In the genomic region with DNA sequence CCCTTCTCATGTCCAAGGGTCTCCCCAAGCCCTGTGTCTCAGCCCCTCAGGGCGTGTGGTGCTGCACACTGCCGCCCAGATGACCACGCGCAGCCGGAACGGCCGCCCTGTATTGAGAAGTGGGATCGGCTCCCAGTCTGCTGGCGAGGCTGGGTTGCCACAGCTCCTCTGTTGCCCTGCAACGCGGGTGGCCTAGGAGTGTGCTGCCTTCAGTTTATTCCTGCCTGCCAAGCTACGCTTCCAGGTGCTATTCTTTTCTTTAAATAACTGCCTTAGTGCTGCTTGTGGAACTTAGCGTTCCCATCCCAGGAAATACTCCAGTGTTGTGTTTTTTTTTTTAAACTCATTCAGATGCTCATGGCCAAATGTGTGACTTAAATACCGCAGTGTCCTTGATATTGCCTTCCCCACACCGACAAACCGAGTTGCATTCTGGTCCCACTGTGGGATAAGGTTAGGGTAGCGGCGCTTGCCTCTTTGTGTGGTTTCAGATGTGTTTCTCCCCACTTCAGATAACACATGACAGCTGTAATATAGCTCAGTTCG, we compare ENCODE assay signal across 8 cellular contexts. TPM values are rescaled to one million over a fixed set of nuclear protein-coding genes. Genes with fewer than 3 reads are reported as not detected.
DNase-seq lines count a peak whose midpoint lies in the region; ATAC-seq and TF ChIP-seq lines count a peak whose summit lies in the region.

No MANE protein-coding gene starts in this region.

- intact Hi-C loops in activated CD8-positive, alpha-beta T cell treated with anti-CD3 and anti-CD28 coated beads for 36 hours (cut with micrococcal nuclease) = no loop called here
- intact Hi-C loops in left cardiac atrium (cut with DNase I) = no loop called here
- intact Hi-C loops in psoas muscle (cut with DNase I) = loop anchor here in 1 of 2 donors (5.0 kb wide), 1 partner anchor 33 kb away; no protein-coding TSS in a partner anchor

- POLR2A ChIA-PET in activated CD8-positive, alpha-beta T cell treated with anti-CD3 and anti-CD28 coated beads for 36 hours (lab: Charles Lee) = no interaction called here

- ATAC-seq in activated CD8-positive, alpha-beta T cell treated with anti-CD3 and anti-CD28 coated beads for 36 hours = no peak
- ATAC-seq in left cardiac atrium (peak; percentile 22 to 34), psoas muscle (peak; percentile 59 to 78 (median 70)), HG02623 (IDR thresholded peaks at IDR 0.05; ENCODE audit: unreplicated experiment) (no peak), HG03139 (IDR thresholded peaks at IDR 0.05; ENCODE audit: unreplicated experiment) (no peak)

- no peak overlapping the region for H3K4me3 Mint-ChIP-seq in activated CD8-positive, alpha-beta T cell treated with anti-CD3 and anti-CD28 coated beads for 36 hours

- H3K27ac Mint-ChIP-seq in activated CD8-positive, alpha-beta T cell treated with anti-CD3 and anti-CD28 coated beads for 36 hours = no peak overlapping the region

- TF ChIP-seq CTCF in DOHH2 (IDR thresholded peaks at IDR 0.05; ENCODE audit: low read depth, low read length, poor library complexity, severe bottlenecking) (no peak), psoas muscle (IDR thresholded peaks at IDR 0.05) (no peak)
- TF ChIP-seq CTCF in activated CD8-positive, alpha-beta T cell treated with anti-CD3 and anti-CD28 coated beads for 36 hours (IDR thresholded peaks at IDR 0.05) = no peak

- peak overlapping the region; percentile 86 for H3K4me2 ChIP-seq in DOHH2 (ENCODE audit: low read length)

- peaks cover 14% of the 10 kb centered on the region for H3K36me3 ChIP-seq in DOHH2 (ENCODE audit: control insufficient read depth, low read length)
- peaks cover 0 to 5% of the 10 kb centered on the region in 2 donors for H3K36me3 ChIP-seq in psoas muscle (ENCODE audit: insufficient read depth in 1 of 2, low read depth in 1 of 2)

- H3K36me3 Mint-ChIP-seq in activated CD8-positive, alpha-beta T cell treated with anti-CD3 and anti-CD28 coated beads for 36 hours (ENCODE audit: low read depth) = peaks cover 21% of the 10 kb centered on the region

- no peaks in the 10 kb centered on the region for H3K27me3 ChIP-seq in DOHH2 (ENCODE audit: control insufficient read depth, low read length)
- no peaks in the 10 kb centered on the region for H3K27me3 ChIP-seq in psoas muscle (ENCODE audit: insufficient read depth in 3 of 3, low read length in 2 of 3)

- H3K9me2 ChIP-seq in DOHH2 (replicated peaks; ENCODE audit: control insufficient read depth, low read length) = no peaks in the 10 kb centered on the region

- no peaks in the 10 kb centered on the region for H3K9me3 Mint-ChIP-seq in activated CD8-positive, alpha-beta T cell treated with anti-CD3 and anti-CD28 coated beads for 36 hours

- peaks cover 97% of the 10 kb centered on the region for H3K79me2 ChIP-seq in DOHH2 (ENCODE audit: control insufficient read depth, low read length)

- H4K20me1 ChIP-seq in DOHH2 (ENCODE audit: control insufficient read depth, insufficient read depth, low read depth, low read length) = peaks cover 27% of the 10 kb centered on the region

- peaks cover 60% of the 10 kb centered on the region for H3K4me1 Mint-ChIP-seq in activated CD8-positive, alpha-beta T cell treated with anti-CD3 and anti-CD28 coated beads for 36 hours (ENCODE audit: low read depth)

- H3K9me3 ChIP-seq in DOHH2 (ENCODE audit: control insufficient read depth, insufficient read depth, low read length) (no peaks in the 10 kb centered on the region), psoas muscle (no peaks in the 10 kb centered on the region)

- H3F3A ChIP-seq in DOHH2 (ENCODE audit: control insufficient read depth, insufficient read depth) = peaks cover 6% of the 10 kb centered on the region; the same call in 1 of the 2 replicates

- no peak overlapping the region; the same call in 1 of the 2 replicates for H3K27ac ChIP-seq in DOHH2 (ENCODE audit: low read depth, low read length)
- H3K27ac ChIP-seq in psoas muscle = peak overlapping the region; percentile 95

- peaks cover 5% of the 10 kb centered on the region for H3K27me3 Mint-ChIP-seq in activated CD8-positive, alpha-beta T cell treated with anti-CD3 and anti-CD28 coated beads for 36 hours

- CTCF ChIA-PET in activated CD8-positive, alpha-beta T cell treated with anti-CD3 and anti-CD28 coated beads for 36 hours (lab: Charles Lee) = interaction anchor here (1.0 to 1.1 kb wide), 2 partner anchors 17 to 22 kb away, joined by 3 read pairs; partner anchors contain the start of gene ACTN4

- H3K4me3 ChIP-seq in DOHH2 (ENCODE audit: low read length) = peak overlapping the region; percentile 16; the same call in 1 of the 2 replicates
- H3K4me3 ChIP-seq in psoas muscle = peak overlapping the region; percentile 49

- 11 to 19% (median 14%) methylated on average over 19 of the region's 19 CpGs for WGBS in psoas muscle, 3 donors

- H3K4me1 ChIP-seq in DOHH2 (ENCODE audit: control insufficient read depth, low read length) (peaks cover 61% of the 10 kb centered on the region), psoas muscle (peaks cover 95% of the 10 kb centered on the region)

- peak; percentile 19 for DNase-seq in activated CD8-positive, alpha-beta T cell treated with anti-CD3 and anti-CD28 coated beads for 36 hours
- DNase-seq in left cardiac atrium (peak; percentile 55), psoas muscle (peak; percentile 67 to 85), NCI-H128 (lab: John Stamatoyannopoulos, UW; ENCODE audit: unreplicated experiment) (no peak), RKO (ENCODE audit: low spot score) (no peak)

RNA-seq across cellular contexts. Expression of gene ACTN4, which starts 16.6 kb away (rescaled TPM):
- total RNA-seq in activated CD8-positive, alpha-beta T cell treated with anti-CD3 and anti-CD28 coated beads for 36 hours = 100 to 1,000 TPM; 183 to 189 TPM
- total RNA-seq in left cardiac atrium (100 to 1,000 TPM; 160 to 333 TPM), psoas muscle (100 to 1,000 TPM in 1 of 4 donors, 10 to 100 TPM in 3; 79.9 to 127 (median 89.2) TPM)
- 10 to 100 TPM; 38.3 to 45.2 (median 43.0) TPM for polyA plus RNA-seq in psoas muscle

RNA-seq across cellular contexts. Expression of gene EIF3K, which starts 45.0 kb away (rescaled TPM):
- total RNA-seq in activated CD8-positive, alpha-beta T cell treated with anti-CD3 and anti-CD28 coated beads for 36 hours = 100 to 1,000 TPM; 306 to 308 TPM
- total RNA-seq in left cardiac atrium = 100 to 1,000 TPM; 515 to 563 TPM
- 100 to 1,000 TPM; 367 to 549 (median 436) TPM for total RNA-seq in psoas muscle
- polyA plus RNA-seq in psoas muscle = 100 to 1,000 TPM; 422 to 984 (median 637) TPM

RNA-seq across cellular contexts. Expression of gene MAP4K1, which starts 46.3 kb away (rescaled TPM):
- total RNA-seq in activated CD8-positive, alpha-beta T cell treated with anti-CD3 and anti-CD28 coated beads for 36 hours = 100 to 1,000 TPM; 166 to 174 TPM
- 1 to 10 TPM; 3.1 TPM for total RNA-seq in left cardiac atrium
- total RNA-seq in psoas muscle = 1 to 10 TPM in 3 of 4 donors, under 1 TPM in 1; 0.67 to 1.4 (median 1.2) TPM
- under 1 TPM; 0.36 to 0.68 (median 0.64) TPM for polyA plus RNA-seq in psoas muscle

Comparison
In these comparisons a context has a peak if more than half of its experiments do, and no peak if none do; other contexts are left out.
1. ATAC-seq: peak in left cardiac atrium (2 of 2) and psoas muscle (4 of 4); none in activated CD8-positive, alpha-beta T cell treated with anti-CD3 and anti-CD28 coated beads for 36 hours (single experiment), HG02623 (single experiment) and HG03139 (single experiment).
2. DNase-seq: peak in activated CD8-positive, alpha-beta T cell treated with anti-CD3 and anti-CD28 coated beads for 36 hours (single experiment), left cardiac atrium (single experiment) and psoas muscle (2 of 2); none in NCI-H128 (single experiment) and RKO (single experiment).
3. RNA of gene MAP4K1, which starts 46.3 kb away (total RNA-seq): 166 to 174 TPM in activated CD8-positive, alpha-beta T cell treated with anti-CD3 and anti-CD28 coated beads for 36 hours; 3.1 TPM in left cardiac atrium and 0.67 to 1.4 TPM in psoas muscle; every median in the first group is over 10 times any median in the second.